In genomic region chr3:24372559-24373197, GRCh38 we compare ENCODE assay signal across 19 cellular contexts.
"Had no signal": no experiment of that assay in that cellular context is flagged by ENCODE, and none has a peak within 500 bp of the region (broad histone marks: within the 10 kb centered on the region; RNA-seq: fewer than 3 reads in every experiment).

No MANE protein-coding gene starts in this region.

- H3K9ac ChIP-seq: parathyroid adenoma had no signal

- H3K27me3 Mint-ChIP-seq: activated CD4-positive, alpha-beta T cell treated with anti-CD3 and anti-CD28 coated beads, Interleukin-2, amount 10 ng/mL, durations not matched to agents 7 days and 5 days; activated T-cell treated with anti-CD3 and anti-CD28 coated beads, Interleukin-2, amount 50 U/mL, for 24 hours had no signal

- H3K9me3 ChIP-seq: vagina had no signal

- H3K36me3 Mint-ChIP-seq: naive thymus-derived CD8-positive, alpha-beta T cell had no signal

- H3K27ac Mint-ChIP-seq: activated CD4-positive, alpha-beta T cell treated with anti-CD3 and anti-CD28 coated beads, Interleukin-2, amount 10 ng/mL, durations not matched to agents 7 days and 5 days; activated CD8-positive, alpha-beta T cell treated with anti-CD3 and anti-CD28 coated beads, Interleukin-2, amount 10 ng/mL, durations not matched to agents 7 days and 5 days; activated T-cell treated with anti-CD3 and anti-CD28 coated beads, Interleukin-2, amount 50 U/mL, for 24 hours; naive thymus-derived CD8-positive, alpha-beta T cell had no signal

- H3K79me2 ChIP-seq: parathyroid adenoma had no signal

- H3K4me1 ChIP-seq: parathyroid adenoma had no signal

- H3K27me3 ChIP-seq: vagina had no signal

- FAIRE-seq: keratinocyte had no signal

- H3K4me1 Mint-ChIP-seq: activated CD4-positive, alpha-beta T cell treated with anti-CD3 and anti-CD28 coated beads, Interleukin-2, amount 10 ng/mL, durations not matched to agents 7 days and 5 days; naive thymus-derived CD8-positive, alpha-beta T cell had no signal

- H3K4me3 Mint-ChIP-seq: activated CD4-positive, alpha-beta T cell treated with anti-CD3 and anti-CD28 coated beads, Interleukin-2, amount 10 ng/mL, durations not matched to agents 7 days and 5 days; activated CD8-positive, alpha-beta T cell treated with anti-CD3 and anti-CD28 coated beads, Interleukin-2, amount 10 ng/mL, durations not matched to agents 7 days and 5 days; activated T-cell treated with anti-CD3 and anti-CD28 coated beads, Interleukin-2, amount 50 U/mL, for 24 hours; naive thymus-derived CD8-positive, alpha-beta T cell had no signal

- H3K36me3 ChIP-seq: vagina had no signal

- DNase-seq: activated CD4-positive, alpha-beta T cell treated with anti-CD3 and anti-CD28 coated beads, Interleukin-2, amount 10 ng/mL, durations not matched to agents 7 days and 5 days; activated CD8-positive, alpha-beta T cell treated with anti-CD3 and anti-CD28 coated beads, Interleukin-2, amount 10 ng/mL, durations not matched to agents 7 days and 5 days; activated naive CD4-positive, alpha-beta T cell treated with anti-CD3 and anti-CD28 coated beads, Interleukin-2, amount 50 U/mL, for 16 hours; activated T-cell treated with anti-CD3 and anti-CD28 coated beads, Interleukin-2, amount 50 U/mL, for 24 hours; dermis blood vessel endothelial cell; effector memory CD4-positive, alpha-beta T cell; mesenchymal stem cell; naive thymus-derived CD8-positive, alpha-beta T cell; retina; stimulated activated naive CD8-positive, alpha-beta T cell treated with anti-CD3 and anti-CD28 coated beads, Interleukin-15, Interleukin-2, amounts not matched to agents 100 U/mL and 50 U/mL, for 24 hours; substantia nigra; T-helper 1 cell; T-helper 9 cell; trophoblast cell had no signal

- H3K9me3 Mint-ChIP-seq: activated CD4-positive, alpha-beta T cell treated with anti-CD3 and anti-CD28 coated beads, Interleukin-2, amount 10 ng/mL, durations not matched to agents 7 days and 5 days; activated T-cell treated with anti-CD3 and anti-CD28 coated beads, Interleukin-2, amount 50 U/mL, for 24 hours had no signal

- H2AFZ ChIP-seq: parathyroid adenoma had no signal

- H3K4me3 ChIP-seq: skin epidermis, vagina had no signal

- ATAC-seq: activated CD4-positive, CD25-positive, alpha-beta regulatory T cell treated with anti-CD3 and anti-CD28 coated beads, Interleukin-2, amount 50 U/mL, for 24 hours; activated CD8-positive, alpha-beta T cell treated with anti-CD3 and anti-CD28 coated beads, Interleukin-2, amount 10 ng/mL, durations not matched to agents 7 days and 5 days; naive thymus-derived CD8-positive, alpha-beta T cell; stimulated activated naive CD8-positive, alpha-beta T cell treated with anti-CD3 and anti-CD28 coated beads, Interleukin-15, Interleukin-2, amounts not matched to agents 100 U/mL and 50 U/mL, for 24 hours had no signal

- H3K27ac ChIP-seq: parathyroid adenoma, skin epidermis, vagina had no signal
